ENCODE assay signal across 15 cellular contexts in genomic region chr18:74289946-74290478, GRCh38. TPM values are rescaled to one million over a fixed set of nuclear protein-coding genes. Genes with fewer than 3 reads are reported as not detected.
DNase-seq lines count a peak whose midpoint lies in the region; TF ChIP-seq lines count a peak whose summit lies in the region.
"Had no signal": no experiment of that assay in that cellular context is flagged by ENCODE, and none has a peak within 500 bp of the region (broad histone marks: within the 10 kb centered on the region; RNA-seq: fewer than 3 reads in every experiment).

No MANE protein-coding gene starts in this region.

- no peak overlapping the region for H3K18ac ChIP-seq in trophoblast cell (ENCODE audit: low read length)

- WGBS in trophoblast cell (ENCODE audit: extremely low coverage, insufficient coverage, insufficient read length) = no CpG with 5 or more reads among the region's 9 CpGs

- H3K27me3 ChIP-seq in SJSA1 (replicated peaks) (no peaks in the 10 kb centered on the region), trophoblast cell (ENCODE audit: insufficient read depth, low read length) (no peaks in the 10 kb centered on the region), BE2C (no peaks in the 10 kb centered on the region)
- H3K27me3 ChIP-seq: colonic mucosa, gastrocnemius medialis had no signal

- peaks cover 48% of the 10 kb centered on the region for H3K4me1 ChIP-seq in SJSA1 (replicated peaks)
- peaks cover 0 to 5% of the 10 kb centered on the region in 2 experiments for H3K4me1 ChIP-seq in trophoblast cell (ENCODE audit: control insufficient read depth in 1 of 2, insufficient read depth in 2 of 2, low read length in 2 of 2)
- no peaks in the 10 kb centered on the region for H3K4me1 ChIP-seq in BE2C
- H3K4me1 ChIP-seq: colonic mucosa, HAP-1 had no signal

- H3K79me2 ChIP-seq in trophoblast cell (ENCODE audit: control insufficient read depth, insufficient read depth, low read length, poor library complexity) = peaks cover 5% of the 10 kb centered on the region

- no peak for TF ChIP-seq CTCF in Calu3 (IDR thresholded peaks at IDR 0.05; ENCODE audit: unreplicated experiment)
- TF ChIP-seq CTCF in fibroblast of mammary gland (conservative IDR thresholded peaks at IDR 0.05; ENCODE audit: control insufficient read depth, insufficient read depth, low read depth, low read length) = no peak
- no peak for TF ChIP-seq CTCF in BE2C (IDR thresholded peaks at IDR 0.05; ENCODE audit: low read depth, low read length)
- TF ChIP-seq CTCF in RWPE1 (conservative IDR thresholded peaks at IDR 0.05; ENCODE audit: low read depth) = no peak

- H3K4me2 ChIP-seq in trophoblast cell (ENCODE audit: low read length) = no peak overlapping the region

- H3K14ac ChIP-seq in trophoblast cell (ENCODE audit: low read length) = no peak overlapping the region

- H2BK120ac ChIP-seq in trophoblast cell (ENCODE audit: insufficient read depth, low read length, poor library complexity) = no peak overlapping the region

- H3K23ac ChIP-seq in trophoblast cell (ENCODE audit: low read length) = no peak overlapping the region

- H3K36me3 ChIP-seq in SJSA1 (peaks cover 3% of the 10 kb centered on the region), trophoblast cell (ENCODE audit: control insufficient read depth in 1 of 2, insufficient read depth in 2 of 2, low read length in 2 of 2) (no peaks in the 10 kb centered on the region), BE2C (no peaks in the 10 kb centered on the region)
- H3K36me3 ChIP-seq: colonic mucosa, gastrocnemius medialis, HAP-1 had no signal

- H2AK5ac ChIP-seq in trophoblast cell (ENCODE audit: low read length) = no peak overlapping the region

- no peak overlapping the region for H3K27ac Mint-ChIP-seq in Calu3 (ENCODE audit: unreplicated experiment)

- H3K4me3 ChIP-seq in SJSA1 (no peak overlapping the region), fibroblast of mammary gland (ENCODE audit: control insufficient read depth, low read depth, low read length) (peak overlapping the region; percentile 90), trophoblast cell (ENCODE audit: low read depth, low read length) (no peak overlapping the region), BE2C (ENCODE audit: low read depth, low read length) (no peak overlapping the region)
- H3K4me3 ChIP-seq: HAP-1 had no signal

- H3K36me3 Mint-ChIP-seq in Calu3 (ENCODE audit: insufficient read depth, unreplicated experiment) = peaks cover 22% of the 10 kb centered on the region

- no peaks in the 10 kb centered on the region for H3K9me3 Mint-ChIP-seq in Calu3 (ENCODE audit: low read depth, unreplicated experiment)

- no peak overlapping the region for H2BK5ac ChIP-seq in trophoblast cell (ENCODE audit: low read depth, low read length, poor library complexity)

- no peak overlapping the region for H2AFZ ChIP-seq in trophoblast cell (ENCODE audit: insufficient read depth, low read length, poor library complexity)

- H3K79me1 ChIP-seq in trophoblast cell (ENCODE audit: low read length) = peaks cover 9% of the 10 kb centered on the region

- CTCF ChIA-PET in Calu3 (lab: Charles Lee) = no interaction called here
- CTCF ChIA-PET in RWPE1 (lab: Yijun Ruan, JAX) = interaction anchor here (0.6 kb wide), 1 partner anchor 55 kb away, joined by 4 read pairs; no protein-coding TSS in a partner anchor

- POLR2A ChIA-PET in RWPE1 (lab: Yijun Ruan, JAX; ENCODE audit: low non-redundant PET) = no interaction called here

- peak overlapping the region; percentile 44 for H3K4ac ChIP-seq in trophoblast cell (ENCODE audit: low read depth, low read length)

- no peak overlapping the region for H2BK12ac ChIP-seq in trophoblast cell (ENCODE audit: low read length)

- no peak overlapping the region for H3K9ac ChIP-seq in trophoblast cell (ENCODE audit: low read length)

- H3K27ac ChIP-seq in SJSA1 (peak overlapping the region; percentile 62; the same call in 1 of the 2 replicates), trophoblast cell (ENCODE audit: low read depth, low read length) (no peak overlapping the region), RWPE1 (no peak overlapping the region)

- BruUV-seq in Calu3 (replicated peaks; lab: Mats Ljungman, UMichigan) = no TSS peak

- H3K9me3 ChIP-seq in SJSA1 (replicated peaks) (0 out of 2 replicates have a peak, but pooled peaks cover 3% of the 10 kb centered on the region), trophoblast cell (ENCODE audit: insufficient read depth, low read depth, low read length) (no peaks in the 10 kb centered on the region), BE2C (no peaks in the 10 kb centered on the region)
- H3K9me3 ChIP-seq: colonic mucosa, gastrocnemius medialis, HAP-1 had no signal

- DNase-seq in Calu3 (no peak), SJSA1 (ENCODE audit: low read depth in 1 of 2, low spot score in 2 of 2) (no peak), fibroblast of mammary gland (ENCODE audit: low read depth) (no peak), trophoblast cell (peak in 1 of 2 donors; percentile 13), cortex of kidney (lab: John Stamatoyannopoulos, UW) (no peak), NCI-H1092 treated with DMSO at 0.1 percent for 48 hours (lab: John Stamatoyannopoulos, UW) (no peak), BE2C (no peak), RWPE1 (ENCODE audit: low spot score) (no peak)
- DNase-seq: activated naive CD4-positive, alpha-beta T cell; gastrocnemius medialis; left ventricle myocardium superior had no signal

- H3K4me3 Mint-ChIP-seq in Calu3 (ENCODE audit: low read depth, unreplicated experiment) = peak overlapping the region; percentile 100

- intact Hi-C loops in Calu3 (cut with micrococcal nuclease; ENCODE audit: unreplicated experiment) = loop anchor here (2.0 kb wide), 1 partner anchor 93 kb away; no protein-coding TSS in a partner anchor

- no peak overlapping the region for H4K8ac ChIP-seq in trophoblast cell (ENCODE audit: low read depth, low read length)

- peaks cover 33% of the 10 kb centered on the region for H3K4me1 Mint-ChIP-seq in Calu3 (ENCODE audit: low read depth, unreplicated experiment)

- no peak overlapping the region for H4K91ac ChIP-seq in trophoblast cell (ENCODE audit: low read depth, low read length)

- H3K27me3 Mint-ChIP-seq in Calu3 (ENCODE audit: unreplicated experiment) = no peaks in the 10 kb centered on the region

- no peak overlapping the region for H4K12ac ChIP-seq in trophoblast cell (ENCODE audit: low read depth, low read length)

RNA-seq across cellular contexts. Expression of gene CYB5A, which starts 1.8 kb away (rescaled TPM):
- total RNA-seq in Calu3 (2022) = 143 and 169 TPM in 2 replicates
- total RNA-seq in SJSA1 (2014; rRNA removed; shearing (Covaris generic)) = 210 and 237 TPM in 2 replicates
- polyA plus RNA-seq in trophoblast cell (2013) = 38.4 and 40.9 TPM in 2 replicates
- 163 TPM for polyA plus RNA-seq in BE2C (2012; ENCODE audit: insufficient read depth, insufficient read length, low read depth)

RNA-seq across cellular contexts. Expression of gene C18orf63, which starts 25.6 kb away (rescaled TPM):
- total RNA-seq in Calu3 (2022) = not detected in 2 replicates
- total RNA-seq in SJSA1 (2014; rRNA removed; shearing (Covaris generic)) = not detected in 2 replicates
- polyA plus RNA-seq in trophoblast cell (2013) = not detected in 2 replicates
- polyA plus RNA-seq in BE2C (2012; ENCODE audit: insufficient read depth, insufficient read length, low read depth) = 0.17 TPM
- total RNA-seq: colonic mucosa, gastrocnemius medialis, left ventricle myocardium superior, pulmonary artery endothelial cell, subcutaneous adipose tissue had no signal
